In the genomic region with DNA sequence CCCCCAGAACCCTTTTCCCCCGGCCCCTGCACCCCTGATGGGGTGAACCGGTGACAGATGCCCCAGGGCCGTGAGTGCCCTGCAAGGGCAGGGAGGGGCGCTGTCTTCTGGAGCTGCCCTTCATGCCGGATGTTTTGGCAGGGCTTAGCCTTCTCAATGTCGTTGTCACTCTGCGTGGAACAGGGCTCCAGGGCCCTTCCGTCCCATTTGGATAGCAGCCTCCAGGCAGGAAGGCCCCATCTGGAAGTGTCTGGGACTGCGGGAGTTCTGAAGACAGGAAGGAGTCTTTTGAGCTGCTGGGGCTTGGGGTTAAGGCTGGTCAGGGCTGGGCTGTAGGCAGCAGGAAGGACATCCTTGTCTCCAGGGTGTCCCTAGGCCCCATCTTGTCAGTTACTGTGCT, we compare ENCODE assay signal across 11 cellular contexts. TPM values are rescaled to one million over a fixed set of nuclear protein-coding genes. Genes with fewer than 3 reads are reported as not detected.
DNase-seq lines count a peak whose midpoint lies in the region; ATAC-seq and TF ChIP-seq lines count a peak whose summit lies in the region.
"Had no signal": no experiment of that assay in that cellular context is flagged by ENCODE, and none has a peak within 500 bp of the region (broad histone marks: within the 10 kb centered on the region; RNA-seq: fewer than 3 reads in every experiment).

No MANE protein-coding gene starts in this region.

- no peak for ATAC-seq in stimulated activated naive CD8-positive, alpha-beta T cell treated with anti-CD3 and anti-CD28 coated beads, Interleukin-15, amount 100 ng/mL, for 72 hours
- no peak for ATAC-seq in stimulated activated naive CD8-positive, alpha-beta T cell treated with anti-CD3 and anti-CD28 coated beads, Interleukin-15, Interleukin-2, amounts not matched to agents 100 U/mL and 50 U/mL, for 24 hours
- ATAC-seq in memory B cell (ENCODE audit: low read depth) = no peak
- ATAC-seq in HG03135 (IDR thresholded peaks at IDR 0.05; ENCODE audit: unreplicated experiment) = no peak

- H3K4me1 Mint-ChIP-seq in stimulated activated naive CD8-positive, alpha-beta T cell treated with anti-CD3 and anti-CD28 coated beads, Interleukin-15, amount 100 ng/mL, for 72 hours = peaks cover 62% of the 10 kb centered on the region
- H3K4me1 Mint-ChIP-seq in memory B cell = peaks cover 32% of the 10 kb centered on the region

- DNase-seq in stimulated activated naive CD8-positive, alpha-beta T cell treated with anti-CD3 and anti-CD28 coated beads, Interleukin-15, amount 100 ng/mL, for 72 hours = no peak
- no peak for DNase-seq in stimulated activated naive CD8-positive, alpha-beta T cell treated with anti-CD3 and anti-CD28 coated beads, Interleukin-15, Interleukin-2, amounts not matched to agents 100 U/mL and 50 U/mL, for 24 hours
- peak in 1 of 10 donors; percentile 26 for DNase-seq in dorsolateral prefrontal cortex
- DNase-seq in memory B cell (ENCODE audit: low spot score in 2 of 2) = no peak
- DNase-seq in vagina (ENCODE audit: extremely low spot score in 2 of 2) = no peak
- no peak for DNase-seq in NCI-H524 treated with DMSO at 0.1 percent for 48 hours (lab: John Stamatoyannopoulos, UW)
- DNase-seq in NCI-H187 (lab: John Stamatoyannopoulos, UW) = no peak
- DNase-seq: activated CD8-positive, alpha-beta memory T cell treated with anti-CD3 and anti-CD28 coated beads, Interleukin-2, amount 50 U/mL, for 48 hours; CD4-positive, CD25-positive, alpha-beta regulatory T cell; NCI-H2029 treated with DMSO at 0.1 percent for 48 hours had no signal

- H3K36me3 ChIP-seq in vagina = peaks cover 0 to 41% of the 10 kb centered on the region in 2 donors

- TF ChIP-seq CTCF in dorsolateral prefrontal cortex (IDR thresholded peaks at IDR 0.05 in 54 of 56, conservative IDR thresholded peaks at IDR 0.05 in 2 of 56; ENCODE audit: low read depth in 1 of 56, partially characterized antibody in 56 of 56) = peak in 1 of 56 donors; percentile 12
- TF ChIP-seq CTCF in vagina (IDR thresholded peaks at IDR 0.05) = no peak

- H3K4me3 Mint-ChIP-seq in stimulated activated naive CD8-positive, alpha-beta T cell treated with anti-CD3 and anti-CD28 coated beads, Interleukin-15, amount 100 ng/mL, for 72 hours = no peak overlapping the region
- H3K4me3 Mint-ChIP-seq in memory B cell = peak overlapping the region; percentile 24

- intact Hi-C loops in dorsolateral prefrontal cortex (cut with DNase I) = no loop called here
- intact Hi-C loops in vagina (cut with DNase I) = no loop called here

- no peaks in the 10 kb centered on the region for H3K9me3 Mint-ChIP-seq in stimulated activated naive CD8-positive, alpha-beta T cell treated with anti-CD3 and anti-CD28 coated beads, Interleukin-15, amount 100 ng/mL, for 72 hours
- no peaks in the 10 kb centered on the region for H3K9me3 Mint-ChIP-seq in memory B cell
- H3K9me3 Mint-ChIP-seq: CD4-positive, CD25-positive, alpha-beta regulatory T cell had no signal

- H3K27ac Mint-ChIP-seq in stimulated activated naive CD8-positive, alpha-beta T cell treated with anti-CD3 and anti-CD28 coated beads, Interleukin-15, amount 100 ng/mL, for 72 hours = peak overlapping the region; percentile 86 to 89
- no peak overlapping the region for H3K27ac Mint-ChIP-seq in memory B cell

- peaks cover 5% of the 10 kb centered on the region for H3K36me3 Mint-ChIP-seq in memory B cell

- no peaks in the 10 kb centered on the region for H3K9me3 ChIP-seq in vagina

- no peak for TF ChIP-seq POLR2A in vagina (IDR thresholded peaks at IDR 0.05)

- H3K27ac ChIP-seq in dorsolateral prefrontal cortex (peak overlapping the region in 57 of 59 donors; percentile 2 to 90 (median 74)), vagina (peak overlapping the region; percentile 56)

- no peaks in the 10 kb centered on the region for H3K27me3 Mint-ChIP-seq in stimulated activated naive CD8-positive, alpha-beta T cell treated with anti-CD3 and anti-CD28 coated beads, Interleukin-15, amount 100 ng/mL, for 72 hours
- H3K27me3 Mint-ChIP-seq in memory B cell = no peaks in the 10 kb centered on the region
- H3K27me3 Mint-ChIP-seq: CD4-positive, CD25-positive, alpha-beta regulatory T cell had no signal

- peak overlapping the region in 49 of 59 donors; percentile 1 to 59 (median 31) for H3K4me3 ChIP-seq in dorsolateral prefrontal cortex
- H3K4me3 ChIP-seq in vagina = peak overlapping the region; percentile 6 to 22

- H3K27me3 ChIP-seq in dorsolateral prefrontal cortex = no peaks in the 10 kb centered on the region
- no peaks in the 10 kb centered on the region for H3K27me3 ChIP-seq in vagina

- peaks cover 62% of the 10 kb centered on the region for H3K4me1 ChIP-seq in vagina

RNA-seq across cellular contexts. Expression of a gene that starts 4.6 kb away (rescaled TPM):
- 10 to 100 TPM; 14.1 to 50.3 (median 21.7) TPM for total RNA-seq in dorsolateral prefrontal cortex
- 53.3 TPM for total RNA-seq in vagina

RNA-seq across cellular contexts. Expression of a gene that starts 8.6 kb away (rescaled TPM):
- total RNA-seq in dorsolateral prefrontal cortex = 10 to 100 TPM in 51 of 120 experiments, 1 to 10 TPM in 69; 3.6 to 18.2 (median 9.0) TPM
- 2.2 TPM for total RNA-seq in vagina

RNA-seq across cellular contexts. Expression of a gene that starts 31.6 kb away (rescaled TPM):
- total RNA-seq in dorsolateral prefrontal cortex (1,000 to 10,000 TPM in 5 of 120 experiments, 100 to 1,000 TPM in 115; 106 to 1,508 (median 405) TPM), vagina (857 TPM)

RNA-seq across cellular contexts. Expression of a gene that starts 36.5 kb away (rescaled TPM):
- total RNA-seq in dorsolateral prefrontal cortex = 1 to 10 TPM in 119 of 120 experiments, under 1 TPM in 1; 0.77 to 4.5 (median 2.4) TPM
- not detected for total RNA-seq in vagina

RNA-seq across cellular contexts. Expression of a gene that starts 57.4 kb away (rescaled TPM):
- total RNA-seq in dorsolateral prefrontal cortex (100 to 1,000 TPM in 5 of 120 experiments, 10 to 100 TPM in 115; 51.4 to 114 (median 73.5) TPM), vagina (33.1 TPM)
